1 cellular context compared by ENCODE assay signal in the genomic region with DNA sequence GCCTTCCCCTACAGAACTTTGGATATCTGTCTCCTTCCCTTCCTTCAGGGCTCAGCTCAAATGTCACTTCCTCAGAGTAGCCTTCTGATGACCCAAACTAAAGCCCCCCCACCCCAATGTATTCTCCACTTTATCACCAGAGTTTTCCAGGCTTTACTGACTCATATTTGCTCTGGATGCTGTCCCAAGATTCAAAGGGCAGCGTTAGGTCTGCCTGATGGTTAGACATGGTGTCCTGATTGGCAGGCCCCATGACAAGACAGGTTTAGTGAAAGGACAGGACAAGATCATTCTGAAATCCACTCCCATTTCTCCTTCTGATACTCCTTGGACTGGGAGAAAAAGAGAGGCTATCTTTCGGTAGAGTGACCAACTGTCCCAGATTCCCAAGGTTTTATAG.
TF ChIP-seq lines count a peak whose summit lies in the region.

No MANE protein-coding gene starts in this region.

TF ChIP-seq in liver, 16 proteins besides CTCF, POLR2A, EP300 and RAD21 (continued from another document):
- TF ChIP-seq SP1 (IDR thresholded peaks at IDR 0.05) (peak; percentile 81), HNF4A (conservative IDR thresholded peaks at IDR 0.05) (peak; percentile 81 to 84), RXRA (IDR thresholded peaks at IDR 0.05) (peak; percentile 28 to 41), TAF1 (conservative IDR thresholded peaks at IDR 0.05) (no peak)
